Comparison of ENCODE assay signal across 15 cellular contexts in the genomic region with DNA sequence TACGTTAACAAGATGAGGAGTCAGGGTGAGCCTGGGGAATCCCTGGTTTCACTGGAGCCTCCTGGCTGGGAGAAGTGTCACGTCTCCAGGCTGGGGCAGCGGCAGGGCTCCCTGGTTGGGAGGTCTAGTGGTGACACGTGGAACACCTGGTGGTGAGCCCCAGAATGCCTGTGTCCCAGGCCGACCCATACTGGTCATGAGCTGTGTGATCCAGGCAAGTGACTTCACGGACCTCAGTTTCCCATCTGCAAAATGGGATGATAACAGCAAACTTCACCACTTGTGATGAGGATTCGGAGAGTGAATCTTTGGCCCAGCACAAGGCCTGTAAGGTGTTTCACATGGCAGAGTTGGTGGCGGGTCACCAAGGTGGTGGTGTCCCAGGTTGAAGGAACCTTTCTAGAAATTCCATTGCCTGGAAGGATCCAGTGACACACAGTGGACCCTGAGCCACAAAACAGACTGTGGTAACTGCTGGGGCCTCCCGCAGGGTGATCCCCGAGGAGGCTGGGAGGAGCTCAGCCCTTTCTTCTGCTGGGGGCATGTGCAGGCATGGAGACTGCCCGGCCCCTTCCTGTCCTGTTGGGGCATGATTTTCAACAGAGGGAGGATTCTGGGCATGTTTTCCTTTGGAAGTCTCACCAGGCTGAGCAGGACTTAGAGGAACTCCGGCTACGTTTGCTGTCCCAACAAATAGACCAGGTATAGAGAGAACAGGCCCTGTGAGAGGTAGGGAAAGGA.
DNase-seq lines count a peak whose midpoint lies in the region; ATAC-seq, FAIRE-seq and TF ChIP-seq lines count a peak whose summit lies in the region.
"Had no signal": no experiment of that assay in that cellular context is flagged by ENCODE, and none has a peak within 500 bp of the region (broad histone marks: within the 10 kb centered on the region; RNA-seq: fewer than 3 reads in every experiment).

No MANE protein-coding gene starts in this region.

- H3K36me3 ChIP-seq in heart right ventricle (no peaks in the 10 kb centered on the region), endothelial cell of umbilical vein (ENCODE audit: control insufficient read depth in 2 of 2, extremely low read depth in 1 of 2, insufficient read depth in 2 of 2, low read length in 2 of 2) (no peaks in the 10 kb centered on the region), neural progenitor cell (no peaks in the 10 kb centered on the region), vagina (no peaks in the 10 kb centered on the region)
- H3K36me3 ChIP-seq: ovary had no signal

- peak overlapping the region; percentile 82 for H3K27ac Mint-ChIP-seq in neural progenitor cell
- H3K27ac Mint-ChIP-seq: stimulated activated naive CD8-positive, alpha-beta T cell treated with anti-CD3 and anti-CD28 coated beads, Interleukin-15, Interleukin-2, amounts not matched to agents 100 ng/mL and 50 ng/mL, for 24 hours had no signal

- POLR2A ChIA-PET in endothelial cell of umbilical vein (lab: Charles Lee) = no interaction called here

- no peaks in the 10 kb centered on the region for H3K9me1 ChIP-seq in endothelial cell of umbilical vein (replicated peaks; ENCODE audit: control insufficient read depth, extremely low read depth, insufficient read depth, low read length)

- no peak for DNase-seq in heart right ventricle
- no peak for DNase-seq in Right ventricle myocardium inferior (ENCODE audit: missing footprints)
- no peak for DNase-seq in endothelial cell of umbilical vein (ENCODE audit: low read depth, low spot score)
- no peak for DNase-seq in neural progenitor cell (ENCODE audit: low spot score)
- no peak for DNase-seq in vagina (ENCODE audit: extremely low spot score in 2 of 2)
- no peak for DNase-seq in midbrain (lab: John Stamatoyannopoulos, UW)
- no peak for DNase-seq in GOT3 (lab: John Stamatoyannopoulos, UW)
- DNase-seq: left colon; NCI-H1105; NCI-H69; ovary; stimulated activated CD4-positive, alpha-beta T cell treated with anti-CD3 and anti-CD28 coated beads, Interleukin-4, amount 100 ng/mL, for 24 hours had no signal

- WGBS in heart right ventricle, 2 donors = 76 to 80% methylated on average over 13 of the region's 13 CpGs

- peaks cover 50% of the 10 kb centered on the region for H3K4me1 Mint-ChIP-seq in neural progenitor cell
- H3K4me1 Mint-ChIP-seq: central memory CD8-positive, alpha-beta T cell had no signal

- dilution Hi-C loops in endothelial cell of umbilical vein (cut with MboI; ENCODE audit: extremely low pct_ligation_motif_present, low sequenced_read_pairs) = no loop called here

- no peak overlapping the region for H3K4me2 ChIP-seq in endothelial cell of umbilical vein (ENCODE audit: insufficient read depth, low read length)
- H3K4me2 ChIP-seq in neural progenitor cell = no peak overlapping the region

- no peak for FAIRE-seq in endothelial cell of umbilical vein (lab: Jason Lieb, UNC)

- H4K20me1 ChIP-seq in endothelial cell of umbilical vein (replicated peaks; ENCODE audit: control insufficient read depth, extremely low read depth, insufficient read depth, low read length) (no peaks in the 10 kb centered on the region), neural progenitor cell (ENCODE audit: low read depth) (no peaks in the 10 kb centered on the region)

- intact Hi-C loops in heart right ventricle (cut with DNase I) = loop anchor here in 6 of 10 donors (5.0 to 10.0 kb wide), 8 partner anchors 80 to 283 kb away; a partner anchor contains a TSS
- intact Hi-C loops in Right ventricle myocardium inferior (cut with DNase I) = loop anchor here (5.0 kb wide), 2 partner anchors 75 to 150 kb away; no protein-coding TSS in a partner anchor
- intact Hi-C loops in endothelial cell of umbilical vein (cut with micrococcal nuclease) = loop anchor here (5.0 to 10.0 kb wide), 2 partner anchors 127 to 220 kb away; no protein-coding TSS in a partner anchor
- intact Hi-C loops in vagina (cut with DNase I) = loop anchor here (5.0 kb wide), 2 partner anchors 150 to 195 kb away; no protein-coding TSS in a partner anchor

- no peak overlapping the region for H3K4me3 Mint-ChIP-seq in neural progenitor cell
- H3K4me3 Mint-ChIP-seq: central memory CD8-positive, alpha-beta T cell; stimulated activated naive CD8-positive, alpha-beta T cell treated with anti-CD3 and anti-CD28 coated beads, Interleukin-15, Interleukin-2, amounts not matched to agents 100 ng/mL and 50 ng/mL, for 24 hours had no signal

- peak overlapping the region; percentile 8 for H2AFZ ChIP-seq in endothelial cell of umbilical vein (ENCODE audit: low read depth, low read length)
- no peak overlapping the region for H2AFZ ChIP-seq in neural progenitor cell (replicated peaks)

- H3K9me3 ChIP-seq in heart right ventricle = peaks cover 0 to 17% (median 9%) of the 10 kb centered on the region in 11 donors
- H3K9me3 ChIP-seq in endothelial cell of umbilical vein (replicated peaks; ENCODE audit: control insufficient read depth, insufficient read depth, low read length) = no peaks in the 10 kb centered on the region
- no peaks in the 10 kb centered on the region for H3K9me3 ChIP-seq in neural progenitor cell (ENCODE audit: low read depth)
- H3K9me3 ChIP-seq in vagina = no peaks in the 10 kb centered on the region
- H3K9me3 ChIP-seq: ovary had no signal

- BruUV-seq in endothelial cell of umbilical vein (replicated peaks; lab: Mats Ljungman, UMichigan) = no TSS peak

- H3K9ac ChIP-seq in endothelial cell of umbilical vein (replicated peaks; ENCODE audit: extremely low read depth, insufficient read depth, low read length) (no peak overlapping the region), neural progenitor cell (no peak overlapping the region)

- TF ChIP-seq CTCF in heart right ventricle (IDR thresholded peaks at IDR 0.05) (no peak), endothelial cell of umbilical vein (IDR thresholded peaks at IDR 0.05; ENCODE audit: extremely low read depth in 1 of 2, insufficient read depth in 1 of 2, low read depth in 1 of 2, low read length in 2 of 2) (no peak), neural progenitor cell (IDR thresholded peaks at IDR 0.05) (no peak), vagina (IDR thresholded peaks at IDR 0.05) (no peak)

- TF ChIP-seq POLR2A in endothelial cell of umbilical vein (IDR thresholded peaks at IDR 0.05; ENCODE audit: low read depth, low read length) (no peak), vagina (IDR thresholded peaks at IDR 0.05) (no peak)

- H3K79me2 ChIP-seq in endothelial cell of umbilical vein (ENCODE audit: control insufficient read depth, insufficient read depth, low read length) (no peaks in the 10 kb centered on the region), neural progenitor cell (ENCODE audit: low read depth) (no peaks in the 10 kb centered on the region)

- H3K4me1 ChIP-seq in heart right ventricle = peaks cover 24 to 64% (median 57%) of the 10 kb centered on the region in 9 donors
- peaks cover 19% of the 10 kb centered on the region for H3K4me1 ChIP-seq in endothelial cell of umbilical vein (ENCODE audit: control insufficient read depth, extremely low read depth, insufficient read depth, low read length)
- H3K4me1 ChIP-seq in neural progenitor cell = peaks cover 18% of the 10 kb centered on the region
- H3K4me1 ChIP-seq in vagina = peaks cover 56% of the 10 kb centered on the region

- peaks cover 8% of the 10 kb centered on the region for H3K9me3 Mint-ChIP-seq in neural progenitor cell

- H3K36me3 Mint-ChIP-seq in neural progenitor cell = no peaks in the 10 kb centered on the region

- H3K27me3 Mint-ChIP-seq in neural progenitor cell (ENCODE audit: insufficient read depth, low read depth) = peaks cover 5% of the 10 kb centered on the region
- H3K27me3 Mint-ChIP-seq: central memory CD8-positive, alpha-beta T cell had no signal

- H3K27ac ChIP-seq in heart right ventricle (peak overlapping the region in 8 of 10 donors; percentile 48 to 95 (median 78)), endothelial cell of umbilical vein (ENCODE audit: insufficient read depth, low read depth, low read length) (no peak overlapping the region), neural progenitor cell (no peak overlapping the region), vagina (peak overlapping the region; percentile 92)

- H3K4me3 ChIP-seq in heart right ventricle (no peak overlapping the region), endothelial cell of umbilical vein (replicated peaks in 1 of 3; ENCODE audit: insufficient read depth in 1 of 3, low read depth in 1 of 3, low read length in 3 of 3) (no peak overlapping the region), neural progenitor cell (no peak overlapping the region), vagina (peak overlapping the region in 1 of 2 donors; percentile 7)
- H3K4me3 ChIP-seq: ovary had no signal

- no peak for ATAC-seq in heart right ventricle
- ATAC-seq in Right ventricle myocardium inferior = no peak
- ATAC-seq in GM19467 (IDR thresholded peaks at IDR 0.05; ENCODE audit: unreplicated experiment) = no peak
- ATAC-seq: left colon had no signal

- CTCF ChIA-PET in endothelial cell of umbilical vein (lab: Charles Lee) = interaction anchor here (0.5 to 1.0 kb wide), 4 partner anchors 40 to 294 kb away, joined by 3 read pairs; a partner anchor contains a TSS

- peaks cover 36% of the 10 kb centered on the region for H3F3A ChIP-seq in neural progenitor cell (ENCODE audit: low read depth)

- H3K27me3 ChIP-seq in heart right ventricle (no peaks in the 10 kb centered on the region), endothelial cell of umbilical vein (ENCODE audit: control insufficient read depth in 2 of 2, insufficient read depth in 2 of 2, low read length in 2 of 2) (no peaks in the 10 kb centered on the region), neural progenitor cell (no peaks in the 10 kb centered on the region), vagina (no peaks in the 10 kb centered on the region)
- H3K27me3 ChIP-seq: ovary had no signal

TF ChIP-seq in endothelial cell of umbilical vein, 7 proteins besides CTCF, POLR2A, EP300 and RAD21:
- TF ChIP-seq GATA2 (IDR thresholded peaks at IDR 0.05; ENCODE audit: insufficient read depth, insufficient read length, low read depth, low read length) (no peak), MYC (IDR thresholded peaks at IDR 0.05; ENCODE audit: low read depth, low read length) (no peak), FOS (IDR thresholded peaks at IDR 0.05; ENCODE audit: borderline replicate concordance, insufficient read depth, low read length) (no peak), EZH2 (IDR thresholded peaks at IDR 0.05; ENCODE audit: borderline replicate concordance, low read depth, low read length, severe bottlenecking) (no peak), POLR2AphosphoS5 (IDR thresholded peaks at IDR 0.05; ENCODE audit: insufficient read depth, low read depth, low read length) (no peak), JUN (IDR thresholded peaks at IDR 0.05; ENCODE audit: borderline replicate concordance, insufficient read depth, insufficient read length, low read depth) (no peak)
- TF ChIP-seq, protein P1, sequence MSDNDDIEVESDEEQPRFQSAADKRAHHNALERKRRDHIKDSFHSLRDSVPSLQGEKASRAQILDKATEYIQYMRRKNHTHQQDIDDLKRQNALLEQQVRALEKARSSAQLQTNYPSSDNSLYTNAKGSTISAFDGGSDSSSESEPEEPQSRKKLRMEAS (IDR thresholded peaks at IDR 0.05; ENCODE audit: insufficient read depth, insufficient read length) = no peak

Comparison
In these comparisons a context has a peak if more than half of its experiments do, and no peak if none do; other contexts are left out.
1. H3K27ac ChIP-seq: peak in heart right ventricle (8 of 10) and vagina (single experiment); none in endothelial cell of umbilical vein (single experiment) and neural progenitor cell (single experiment).